Comparison of ENCODE assay signal across 31 cellular contexts in genomic region chr3:127867986-127868385, GRCh38. TPM values are rescaled to one million over a fixed set of nuclear protein-coding genes. Genes with fewer than 3 reads are reported as not detected.
DNase-seq lines count a peak whose midpoint lies in the region; ATAC-seq and TF ChIP-seq lines count a peak whose summit lies in the region.
"Had no signal": no experiment of that assay in that cellular context is flagged by ENCODE, and none has a peak within 500 bp of the region (broad histone marks: within the 10 kb centered on the region; RNA-seq: fewer than 3 reads in every experiment).

No MANE protein-coding gene starts in this region.

- no peak for ATAC-seq in activated T-cell treated with anti-CD3 and anti-CD28 coated beads, Interleukin-2, amount 50 U/mL, for 4 hours
- ATAC-seq in GM18867 (IDR thresholded peaks at IDR 0.05; ENCODE audit: unreplicated experiment): no peak
- ATAC-seq: gastrocnemius medialis; natural killer cell treated with Interleukin-12 subunit alpha and Interleukin-12 subunit beta and Interleukin-15 and Interleukin-18, amount 100 ng/mL, for 72 hours; Panc1; right lobe of liver; stimulated activated naive CD8-positive, alpha-beta T cell treated with anti-CD3 and anti-CD28 coated beads, Interleukin-15, amount 100 ng/mL, for 72 hours; T-cell had no signal

- DNase-seq in BJ (ENCODE audit: low read depth) (peak; percentile 51), HT1080 (ENCODE audit: low read depth) (peak; percentile 71), amniotic epithelial cell (ENCODE audit: low read depth) (peak; percentile 43), iris pigment epithelial cell (ENCODE audit: low read depth) (peak; percentile 58), pons (ENCODE audit: low spot score) (no peak), islet precursor cell (no peak)
- DNase-seq in activated T-cell treated with anti-CD3 and anti-CD28 coated beads, Interleukin-2, amount 50 U/mL, for 4 hours: no peak
- DNase-seq: activated CD4-positive, CD25-positive, alpha-beta regulatory T cell treated with anti-CD3 and anti-CD28 coated beads, Interleukin-2, amount 50 U/mL, for 72 hours; activated CD8-positive, alpha-beta memory T cell treated with anti-CD3 and anti-CD28 coated beads for 24 hours; activated T-cell treated with anti-CD3 and anti-CD28 coated beads, Interleukin-2, amount 50 U/mL, for 72 hours; CD4-positive, CD25-positive, alpha-beta regulatory T cell; cerebellar nuclear complex; erythroblast; gastrocnemius medialis; immature natural killer cell; left ventricle myocardium inferior; midbrain; NCI-H2171; NCI-H510A treated with DMSO at 0.1 percent for 48 hours; right lobe of liver; SJCRH30; stimulated activated naive CD8-positive, alpha-beta T cell treated with anti-CD3 and anti-CD28 coated beads, Interleukin-15, amount 100 ng/mL, for 72 hours; T-cell; thyroid gland had no signal

- no peak for TF ChIP-seq CTCF in BJ (IDR thresholded peaks at IDR 0.05; ENCODE audit: insufficient read depth, low read depth, low read length)

- H3K9me3 Mint-ChIP-seq in activated T-cell treated with anti-CD3 and anti-CD28 coated beads, Interleukin-2, amount 50 U/mL, for 4 hours: no peaks in the 10 kb centered on the region
- H3K9me3 Mint-ChIP-seq: activated naive CD4-positive, alpha-beta T cell treated with anti-CD3 and anti-CD28 coated beads, Interleukin-2, amount 50 U/mL, for 72 hours; activated T-cell treated with anti-CD3 and anti-CD28 coated beads, Interleukin-2, amount 50 U/mL, for 72 hours; CD4-positive, CD25-positive, alpha-beta regulatory T cell; immature natural killer cell; natural killer cell treated with Interleukin-12 subunit alpha and Interleukin-12 subunit beta and Interleukin-15 and Interleukin-18, amount 100 ng/mL, for 72 hours; stimulated activated naive CD8-positive, alpha-beta T cell treated with anti-CD3 and anti-CD28 coated beads, Interleukin-15, amount 100 ng/mL, for 72 hours; T-cell had no signal

- CTCF ChIA-PET in BJ (lab: Yijun Ruan, JAX): interaction anchor here (0.8 kb wide), 1 partner anchor 14 kb away, joined by 4 read pairs; no protein-coding TSS in a partner anchor

- H3K27me3 Mint-ChIP-seq in activated T-cell treated with anti-CD3 and anti-CD28 coated beads, Interleukin-2, amount 50 U/mL, for 4 hours (ENCODE audit: low read depth): peaks cover 6% of the 10 kb centered on the region
- H3K27me3 Mint-ChIP-seq: stimulated activated naive CD8-positive, alpha-beta T cell treated with anti-CD3 and anti-CD28 coated beads, Interleukin-15, amount 100 ng/mL, for 72 hours had no signal

- no peaks in the 10 kb centered on the region for H3K36me3 Mint-ChIP-seq in activated T-cell treated with anti-CD3 and anti-CD28 coated beads, Interleukin-2, amount 50 U/mL, for 4 hours (ENCODE audit: insufficient read depth)
- H3K36me3 Mint-ChIP-seq: activated naive CD4-positive, alpha-beta T cell treated with anti-CD3 and anti-CD28 coated beads, Interleukin-2, amount 50 U/mL, for 72 hours; CD4-positive, CD25-positive, alpha-beta regulatory T cell; immature natural killer cell; natural killer cell treated with Interleukin-12 subunit alpha and Interleukin-12 subunit beta and Interleukin-15 and Interleukin-18, amount 100 ng/mL, for 72 hours; T-cell had no signal

- POLR2A ChIA-PET in BJ (lab: Charles Lee): no interaction called here

- no peaks in the 10 kb centered on the region for H3K4me1 Mint-ChIP-seq in activated T-cell treated with anti-CD3 and anti-CD28 coated beads, Interleukin-2, amount 50 U/mL, for 4 hours (ENCODE audit: low read depth)
- H3K4me1 Mint-ChIP-seq: CD4-positive, CD25-positive, alpha-beta regulatory T cell; immature natural killer cell; T-cell had no signal

- peaks cover 10% of the 10 kb centered on the region for H3K27me3 ChIP-seq in BJ (ENCODE audit: control insufficient read depth, insufficient read depth, low read length)
- H3K27me3 ChIP-seq: gastrocnemius medialis, hepatocyte, right lobe of liver, SJCRH30, thyroid gland had no signal

- H3K4me3 Mint-ChIP-seq in activated T-cell treated with anti-CD3 and anti-CD28 coated beads, Interleukin-2, amount 50 U/mL, for 4 hours: no peak overlapping the region
- H3K4me3 Mint-ChIP-seq: activated T-cell treated with anti-CD3 and anti-CD28 coated beads, Interleukin-2, amount 50 U/mL, for 72 hours; CD4-positive, CD25-positive, alpha-beta regulatory T cell; immature natural killer cell; natural killer cell treated with Interleukin-12 subunit alpha and Interleukin-12 subunit beta and Interleukin-15 and Interleukin-18, amount 100 ng/mL, for 72 hours; stimulated activated naive CD8-positive, alpha-beta T cell treated with anti-CD3 and anti-CD28 coated beads, Interleukin-15, amount 100 ng/mL, for 72 hours; T-cell had no signal

- no peak overlapping the region for H3K4me3 ChIP-seq in BJ (ENCODE audit: low read depth, low read length)
- H3K4me3 ChIP-seq: gastrocnemius medialis, hepatocyte, left ventricle myocardium inferior, right lobe of liver, SJCRH30, thyroid gland had no signal

- no peaks in the 10 kb centered on the region for H3K36me3 ChIP-seq in BJ (ENCODE audit: control insufficient read depth, insufficient read depth, low read length)
- H3K36me3 ChIP-seq: gastrocnemius medialis, left ventricle myocardium inferior, right lobe of liver, SJCRH30, thyroid gland had no signal

RNA-seq across cellular contexts. Expression of gene MGLL, which starts 45.7 kb away (rescaled TPM):
- 67.1 and 108 TPM in 2 replicates for polyA plus RNA-seq in BJ (2011; rRNA removed)
- 55.3 and 70.4 TPM in 2 replicates for polyA minus RNA-seq in BJ (2011; rRNA and poly(A)+ RNA removed)
- total RNA-seq in HT1080 (2014; rRNA removed; shearing (Covaris generic)): 8.7 and 10.5 TPM in 2 replicates
- polyA plus RNA-seq in HT1080 (2015; cell fraction: cytosol; rRNA removed): 8.0 and 8.1 TPM in 2 replicates
- 4.9 and 9.9 TPM in 2 replicates for polyA plus RNA-seq in HT1080 (2015; cell fraction: nucleus; rRNA removed)
- 1 to 10 TPM; 2.2 to 8.0 (median 2.6) TPM for total RNA-seq in activated T-cell treated with anti-CD3 and anti-CD28 coated beads, Interleukin-2, amount 50 U/mL, for 4 hours

RNA-seq across cellular contexts. Expression of gene KBTBD12, which starts 47.0 kb away (rescaled TPM):
- polyA plus RNA-seq in BJ (2011; rRNA removed): not detected in 2 replicates
- not detected in 2 replicates for polyA minus RNA-seq in BJ (2011; rRNA and poly(A)+ RNA removed)
- total RNA-seq in HT1080 (2014; rRNA removed; shearing (Covaris generic)): not detected in 2 replicates
- not detected in 2 replicates for polyA plus RNA-seq in HT1080 (2015; cell fraction: cytosol; rRNA removed)
- polyA plus RNA-seq in HT1080 (2015; cell fraction: nucleus; rRNA removed): not detected in 2 replicates
- total RNA-seq in activated T-cell treated with anti-CD3 and anti-CD28 coated beads, Interleukin-2, amount 50 U/mL, for 4 hours: under 1 TPM in 1 of 3 donors, not detected in 2; 0.05 TPM
- total RNA-seq: activated naive CD4-positive, alpha-beta T cell treated with anti-CD3 and anti-CD28 coated beads, Interleukin-2, amount 50 U/mL, for 72 hours; activated T-cell treated with anti-CD3 and anti-CD28 coated beads, Interleukin-2, amount 50 U/mL, for 72 hours; CD4-positive, CD25-positive, alpha-beta regulatory T cell; natural killer cell treated with Interleukin-12 subunit alpha and Interleukin-12 subunit beta and Interleukin-15 and Interleukin-18, amount 100 ng/mL, for 72 hours; osteocyte; SJCRH30; T-cell had no signal
- polyA plus RNA-seq: AG04450; CD4-positive, CD25-positive, alpha-beta regulatory T cell; hepatocyte; immature natural killer cell had no signal

Comparison
In these comparisons a context has a peak if more than half of its experiments do, and no peak if none do; other contexts are left out.
1. DNase-seq: peak in BJ (single experiment), HT1080 (single experiment), amniotic epithelial cell (single experiment) and iris pigment epithelial cell (single experiment); none in pons (single experiment), activated T-cell treated with anti-CD3 and anti-CD28 coated beads, Interleukin-2, amount 50 U/mL, for 4 hours (single experiment) and islet precursor cell (single experiment).